Comparison of ENCODE assay signal across 16 cellular contexts in the genomic region with DNA sequence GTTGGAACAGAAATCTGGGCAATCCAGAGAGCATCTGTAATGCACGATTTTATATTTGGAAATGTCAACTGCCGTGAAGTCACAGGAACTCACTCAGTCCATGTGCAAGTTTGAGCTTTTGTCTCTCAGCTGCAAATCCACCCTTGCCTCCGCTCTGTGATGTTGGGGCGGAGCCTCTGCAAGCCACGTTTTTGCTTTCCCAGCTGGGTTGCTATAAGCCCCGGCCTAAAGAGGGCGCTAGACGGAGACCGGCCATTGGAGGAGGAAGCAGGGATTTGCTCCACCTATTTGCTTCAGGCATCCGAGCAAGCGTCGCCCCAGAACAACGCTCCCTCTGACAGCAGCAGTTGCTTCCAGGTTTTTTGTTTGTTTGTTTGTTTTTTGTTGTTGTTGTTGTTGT. TPM values are rescaled to one million over a fixed set of nuclear protein-coding genes. Genes with fewer than 3 reads are reported as not detected.
DNase-seq lines count a peak whose midpoint lies in the region; ATAC-seq and TF ChIP-seq lines count a peak whose summit lies in the region.
"Had no signal": no experiment of that assay in that cellular context is flagged by ENCODE, and none has a peak within 500 bp of the region (broad histone marks: within the 10 kb centered on the region; RNA-seq: fewer than 3 reads in every experiment).

No MANE protein-coding gene starts in this region.

- no peak for TF ChIP-seq POLR2A in spleen (IDR thresholded peaks at IDR 0.05)

- no peaks in the 10 kb centered on the region for H3K9me3 ChIP-seq in endodermal cell (ENCODE audit: control insufficient read depth, low read length)
- H3K9me3 ChIP-seq in spleen: peaks cover 0 to 4% (median 0%) of the 10 kb centered on the region in 8 donors
- H3K9me3 ChIP-seq in CD8-positive, alpha-beta T cell (ENCODE audit: low read length): no peaks in the 10 kb centered on the region
- H3K9me3 ChIP-seq: upper lobe of left lung had no signal

- no peak overlapping the region for H3K27ac Mint-ChIP-seq in activated CD4-positive, alpha-beta memory T cell treated with anti-CD3 and anti-CD28 coated beads for 36 hours
- H3K27ac Mint-ChIP-seq in activated CD4-positive, alpha-beta memory T cell treated with anti-CD3 and anti-CD28 coated beads, Interleukin-2, amount 10 ng/mL, durations not matched to agents 7 days and 5 days: no peak overlapping the region
- no peak overlapping the region for H3K27ac Mint-ChIP-seq in endodermal cell
- no peak overlapping the region for H3K27ac Mint-ChIP-seq in CD8-positive, alpha-beta T cell

- no peaks in the 10 kb centered on the region for H3K9me3 Mint-ChIP-seq in activated CD4-positive, alpha-beta memory T cell treated with anti-CD3 and anti-CD28 coated beads for 36 hours
- no peaks in the 10 kb centered on the region for H3K9me3 Mint-ChIP-seq in activated CD4-positive, alpha-beta memory T cell treated with anti-CD3 and anti-CD28 coated beads, Interleukin-2, amount 10 ng/mL, durations not matched to agents 7 days and 5 days
- H3K9me3 Mint-ChIP-seq in endodermal cell: peaks cover 6% of the 10 kb centered on the region
- H3K9me3 Mint-ChIP-seq in CD8-positive, alpha-beta T cell: no peaks in the 10 kb centered on the region

- CTCF ChIA-PET in activated CD4-positive, alpha-beta memory T cell treated with anti-CD3 and anti-CD28 coated beads for 36 hours (lab: Charles Lee): interaction anchor here (0.7 to 1.6 kb wide), 3 partner anchors 12 to 88 kb away, joined by 4 to 10 read pairs (median 4); no protein-coding TSS in a partner anchor
- CTCF ChIA-PET in activated CD4-positive, alpha-beta memory T cell treated with anti-CD3 and anti-CD28 coated beads, Interleukin-2, amount 10 ng/mL, durations not matched to agents 7 days and 5 days (lab: Charles Lee): interaction anchor here (1.6 to 2.9 kb wide), 2 partner anchors 12 to 15 kb away, joined by 5 to 8 read pairs; no protein-coding TSS in a partner anchor
- CTCF ChIA-PET in CD8-positive, alpha-beta T cell (lab: Charles Lee): interaction anchor here (0.8 to 2.7 kb wide), 3 partner anchors 12 to 116 kb away, joined by 3 to 10 read pairs (median 4); no protein-coding TSS in a partner anchor

- H3K36me3 Mint-ChIP-seq in activated CD4-positive, alpha-beta memory T cell treated with anti-CD3 and anti-CD28 coated beads for 36 hours: no peaks in the 10 kb centered on the region
- no peaks in the 10 kb centered on the region for H3K36me3 Mint-ChIP-seq in activated CD4-positive, alpha-beta memory T cell treated with anti-CD3 and anti-CD28 coated beads, Interleukin-2, amount 10 ng/mL, durations not matched to agents 7 days and 5 days (ENCODE audit: low read depth)
- H3K36me3 Mint-ChIP-seq in endodermal cell (ENCODE audit: low read depth): peaks cover 5% of the 10 kb centered on the region
- no peaks in the 10 kb centered on the region for H3K36me3 Mint-ChIP-seq in CD8-positive, alpha-beta T cell

- H3K27ac ChIP-seq in endodermal cell (ENCODE audit: low read depth, low read length) (no peak overlapping the region), spleen (no peak overlapping the region)
- H3K27ac ChIP-seq in CD8-positive, alpha-beta T cell (ENCODE audit: low read depth, low read length): no peak overlapping the region
- H3K27ac ChIP-seq: parathyroid adenoma, upper lobe of left lung had no signal

- DNase-seq in activated CD4-positive, alpha-beta memory T cell treated with anti-CD3 and anti-CD28 coated beads for 36 hours: peak; percentile 22
- DNase-seq in activated CD4-positive, alpha-beta memory T cell treated with anti-CD3 and anti-CD28 coated beads, Interleukin-2, amount 10 ng/mL, durations not matched to agents 7 days and 5 days: no peak
- DNase-seq in MV-4-11 (lab: John Stamatoyannopoulos, UW) (peak; percentile 18), endodermal cell (peak; percentile 77), spleen (peak; percentile 47), HuH-7 (ENCODE audit: low spot score) (no peak), COR-L47 (lab: John Stamatoyannopoulos, UW) (no peak)
- DNase-seq in CD8-positive, alpha-beta T cell: no peak
- DNase-seq: activated CD4-positive, CD25-positive, alpha-beta regulatory T cell treated with anti-CD3 and anti-CD28 coated beads, Interleukin-2, amount 50 U/mL, for 72 hours; anterior cingulate cortex; dermis blood vessel endothelial cell; HCEC 1CT; midbrain; SW 1271; upper lobe of left lung had no signal

- H3K27me3 Mint-ChIP-seq in activated CD4-positive, alpha-beta memory T cell treated with anti-CD3 and anti-CD28 coated beads for 36 hours: no peaks in the 10 kb centered on the region
- H3K27me3 Mint-ChIP-seq in activated CD4-positive, alpha-beta memory T cell treated with anti-CD3 and anti-CD28 coated beads, Interleukin-2, amount 10 ng/mL, durations not matched to agents 7 days and 5 days: peaks cover 2% of the 10 kb centered on the region
- peaks cover 11% of the 10 kb centered on the region for H3K27me3 Mint-ChIP-seq in endodermal cell (ENCODE audit: insufficient read depth)
- H3K27me3 Mint-ChIP-seq in CD8-positive, alpha-beta T cell (ENCODE audit: low read depth): peaks cover 15% of the 10 kb centered on the region

- no peak overlapping the region for H3K4me3 ChIP-seq in endodermal cell (ENCODE audit: low read length)
- H3K4me3 ChIP-seq in spleen: no peak overlapping the region
- H3K4me3 ChIP-seq in CD8-positive, alpha-beta T cell (ENCODE audit: low read depth, low read length): no peak overlapping the region
- H3K4me3 ChIP-seq: upper lobe of left lung had no signal

- no peaks in the 10 kb centered on the region for H3K4me1 ChIP-seq in endodermal cell (ENCODE audit: control insufficient read depth, insufficient read depth, low read length)
- H3K4me1 ChIP-seq in spleen: peaks cover 0 to 10% (median 2%) of the 10 kb centered on the region in 6 donors
- H3K4me1 ChIP-seq in CD8-positive, alpha-beta T cell (ENCODE audit: insufficient read depth, low read length): no peaks in the 10 kb centered on the region
- H3K4me1 ChIP-seq: parathyroid adenoma had no signal

- no peaks in the 10 kb centered on the region for H3K27me3 ChIP-seq in endodermal cell (ENCODE audit: control insufficient read depth, insufficient read depth, low read length, poor library complexity, severe bottlenecking)
- no peaks in the 10 kb centered on the region for H3K27me3 ChIP-seq in spleen (replicated peaks in 1 of 7)
- H3K27me3 ChIP-seq in CD8-positive, alpha-beta T cell (ENCODE audit: insufficient read depth, low read length): no peaks in the 10 kb centered on the region
- H3K27me3 ChIP-seq: upper lobe of left lung had no signal

- POLR2A ChIA-PET in activated CD4-positive, alpha-beta memory T cell treated with anti-CD3 and anti-CD28 coated beads for 36 hours (lab: Charles Lee): no interaction called here
- POLR2A ChIA-PET in activated CD4-positive, alpha-beta memory T cell treated with anti-CD3 and anti-CD28 coated beads, Interleukin-2, amount 10 ng/mL, durations not matched to agents 7 days and 5 days (lab: Charles Lee): no interaction called here
- POLR2A ChIA-PET in CD8-positive, alpha-beta T cell (lab: Charles Lee): no interaction called here

- peaks cover 5% of the 10 kb centered on the region for H3K4me1 Mint-ChIP-seq in activated CD4-positive, alpha-beta memory T cell treated with anti-CD3 and anti-CD28 coated beads for 36 hours (ENCODE audit: low read depth)
- peaks cover 4% of the 10 kb centered on the region for H3K4me1 Mint-ChIP-seq in activated CD4-positive, alpha-beta memory T cell treated with anti-CD3 and anti-CD28 coated beads, Interleukin-2, amount 10 ng/mL, durations not matched to agents 7 days and 5 days
- H3K4me1 Mint-ChIP-seq in endodermal cell: peaks cover 7% of the 10 kb centered on the region
- H3K4me1 Mint-ChIP-seq in CD8-positive, alpha-beta T cell (ENCODE audit: low read depth): peaks cover 5% of the 10 kb centered on the region

- WGBS in endodermal cell (ENCODE audit: insufficient coverage in 1 of 2, insufficient read length in 1 of 2), 2 experiments: 83 to 89% methylated on average over 9 to 13 of the region's 13 CpGs
- WGBS in spleen, 5 donors: 80 to 89% (median 86%) methylated on average over 13 of the region's 13 CpGs

- H3K4me3 Mint-ChIP-seq in activated CD4-positive, alpha-beta memory T cell treated with anti-CD3 and anti-CD28 coated beads for 36 hours: no peak overlapping the region
- no peak overlapping the region for H3K4me3 Mint-ChIP-seq in activated CD4-positive, alpha-beta memory T cell treated with anti-CD3 and anti-CD28 coated beads, Interleukin-2, amount 10 ng/mL, durations not matched to agents 7 days and 5 days
- no peak overlapping the region for H3K4me3 Mint-ChIP-seq in endodermal cell
- H3K4me3 Mint-ChIP-seq in CD8-positive, alpha-beta T cell: no peak overlapping the region

- TF ChIP-seq CTCF in endodermal cell (conservative IDR thresholded peaks at IDR 0.05) (peak; percentile 48), spleen (IDR thresholded peaks at IDR 0.05 in 8 of 11, conservative IDR thresholded peaks at IDR 0.05 in 3 of 11) (no peak)
- no peak for TF ChIP-seq CTCF in CD8-positive, alpha-beta T cell (IDR thresholded peaks at IDR 0.05)

- intact Hi-C loops in activated CD4-positive, alpha-beta memory T cell treated with anti-CD3 and anti-CD28 coated beads for 36 hours (cut with micrococcal nuclease): no loop called here
- intact Hi-C loops in spleen (cut with DNase I; ENCODE audit: low total_unique reads): no loop called here
- intact Hi-C loops in CD8-positive, alpha-beta T cell (cut with DNase I, micrococcal nuclease): no loop called here

- no peak overlapping the region for H3K9ac ChIP-seq in endodermal cell (ENCODE audit: extremely low read depth, low read length, poor library complexity, severe bottlenecking)
- H3K9ac ChIP-seq: parathyroid adenoma had no signal

- no peak for ATAC-seq in CD8-positive, alpha-beta T cell

- H3K36me3 ChIP-seq in endodermal cell (ENCODE audit: control insufficient read depth, insufficient read depth, low read length): peaks cover 21% of the 10 kb centered on the region
- peaks cover 0 to 5% (median 0%) of the 10 kb centered on the region in 6 donors for H3K36me3 ChIP-seq in spleen
- no peaks in the 10 kb centered on the region for H3K36me3 ChIP-seq in CD8-positive, alpha-beta T cell (ENCODE audit: insufficient read depth, low read length)

RNA-seq across cellular contexts. Expression of a gene that starts 56.2 kb away (rescaled TPM):
- total RNA-seq in activated CD4-positive, alpha-beta memory T cell treated with anti-CD3 and anti-CD28 coated beads for 36 hours: 1 to 10 TPM; 1.1 to 1.2 TPM
- under 1 TPM in 1 of 2 experiments, not detected in 1; 0.58 TPM for total RNA-seq in activated CD4-positive, alpha-beta memory T cell treated with anti-CD3 and anti-CD28 coated beads, Interleukin-2, amount 10 ng/mL, durations not matched to agents 7 days and 5 days
- total RNA-seq in endodermal cell (10 to 100 TPM; 22.0 to 33.3 TPM), spleen (10 to 100 TPM in 5 of 7 donors, 1 to 10 TPM in 2; 3.6 to 28.7 (median 13.2) TPM)
- 16.5 TPM for polyA plus RNA-seq in endodermal cell (2013, experiment 1 of 2)
- 13.7 TPM for polyA plus RNA-seq in endodermal cell (2013, experiment 2 of 2)
- polyA plus RNA-seq in spleen: 10 to 100 TPM in 1 of 3 donors, 1 to 10 TPM in 2; 3.3 to 18.7 (median 4.6) TPM
- total RNA-seq in CD8-positive, alpha-beta T cell: not detected

RNA-seq across cellular contexts. Expression of a gene that starts 58.6 kb away (rescaled TPM):
- not detected for total RNA-seq in activated CD4-positive, alpha-beta memory T cell treated with anti-CD3 and anti-CD28 coated beads for 36 hours
- total RNA-seq in activated CD4-positive, alpha-beta memory T cell treated with anti-CD3 and anti-CD28 coated beads, Interleukin-2, amount 10 ng/mL, durations not matched to agents 7 days and 5 days: not detected
- total RNA-seq in endodermal cell: 1 to 10 TPM in 1 of 2 donors, under 1 TPM in 1; 0.57 to 3.9 TPM
- polyA plus RNA-seq in endodermal cell (2013, experiment 1 of 2): 5.1 TPM
- polyA plus RNA-seq in endodermal cell (2013, experiment 2 of 2): 3.8 TPM
- total RNA-seq in spleen: under 1 TPM in 2 of 7 donors, not detected in 5; 0.27 to 0.47 TPM
- polyA plus RNA-seq in spleen: under 1 TPM; 0.07 to 0.27 (median 0.22) TPM
- not detected for total RNA-seq in CD8-positive, alpha-beta T cell
- total RNA-seq: dermis blood vessel endothelial cell had no signal

Comparison
In these comparisons a context has a peak if more than half of its experiments do, and no peak if none do; other contexts are left out.
1. DNase-seq: peak in activated CD4-positive, alpha-beta memory T cell treated with anti-CD3 and anti-CD28 coated beads for 36 hours (single experiment), MV-4-11 (single experiment), endodermal cell (single experiment) and spleen (single experiment); none in activated CD4-positive, alpha-beta memory T cell treated with anti-CD3 and anti-CD28 coated beads, Interleukin-2, amount 10 ng/mL, durations not matched to agents 7 days and 5 days (single experiment), CD8-positive, alpha-beta T cell (0 of 7), HuH-7 (single experiment) and COR-L47 (single experiment).